Comparison of ENCODE assay signal across 21 cellular contexts in genomic region chr12:14452865-14453264, GRCh38.
DNase-seq lines count a peak whose midpoint lies in the region; ATAC-seq and TF ChIP-seq lines count a peak whose summit lies in the region.
"Had no signal": no experiment of that assay in that cellular context is flagged by ENCODE, and none has a peak within 500 bp of the region (broad histone marks: within the 10 kb centered on the region; RNA-seq: fewer than 3 reads in every experiment).

No MANE protein-coding gene starts in this region.

- peaks cover 77% of the 10 kb centered on the region for H3K79me2 ChIP-seq in GM23338 (replicated peaks; ENCODE audit: insufficient read depth)
- peaks cover 15% of the 10 kb centered on the region for H3K79me2 ChIP-seq in mammary epithelial cell (ENCODE audit: insufficient read depth, low read length)

- H3K9ac ChIP-seq in mammary epithelial cell (ENCODE audit: insufficient read depth, low read length) = no peak overlapping the region
- H3K9ac ChIP-seq: KMS-11 had no signal

- peaks cover 77 to 82% of the 10 kb centered on the region in 2 donors for H3K36me3 Mint-ChIP-seq in CD4-positive, alpha-beta memory T cell
- peaks cover 46% of the 10 kb centered on the region; the same call in 2 of the 3 replicates for H3K36me3 Mint-ChIP-seq in GM23338 (ENCODE audit: low read depth)
- H3K36me3 Mint-ChIP-seq in activated CD8-positive, alpha-beta T cell treated with anti-CD3 and anti-CD28 coated beads, Interleukin-2, amount 10 ng/mL, durations not matched to agents 7 days and 5 days (ENCODE audit: low read depth) = peaks cover 78% of the 10 kb centered on the region
- H3K36me3 Mint-ChIP-seq in mesothelial cell of epicardium = peaks cover 69% of the 10 kb centered on the region

- peak overlapping the region in 6 of 7 donors; percentile 69 to 89 (median 84) for H3K27ac Mint-ChIP-seq in CD4-positive, alpha-beta memory T cell
- H3K27ac Mint-ChIP-seq in GM23338 (no peak overlapping the region), mesothelial cell of epicardium (peak overlapping the region; percentile 3)
- H3K27ac Mint-ChIP-seq in activated CD8-positive, alpha-beta T cell treated with anti-CD3 and anti-CD28 coated beads, Interleukin-2, amount 10 ng/mL, durations not matched to agents 7 days and 5 days = peak overlapping the region; percentile 44

- no peak for ATAC-seq in GM23338
- ATAC-seq in activated CD8-positive, alpha-beta T cell treated with anti-CD3 and anti-CD28 coated beads, Interleukin-2, amount 10 ng/mL, durations not matched to agents 7 days and 5 days = no peak
- ATAC-seq: lower lobe of right lung had no signal

- H4K20me1 ChIP-seq in GM23338 (replicated peaks; ENCODE audit: insufficient read depth) (peaks cover 15% of the 10 kb centered on the region; the same call in 1 of the 2 replicates), mammary epithelial cell (ENCODE audit: insufficient read depth, low read length) (no peaks in the 10 kb centered on the region)

- H3K4me1 ChIP-seq in CD4-positive, alpha-beta memory T cell (ENCODE audit: insufficient read depth, low read length) = peaks cover 52% of the 10 kb centered on the region
- H3K4me1 ChIP-seq in GM23338 (ENCODE audit: insufficient read depth) (peaks cover 9% of the 10 kb centered on the region; the same call in 1 of the 2 replicates), mammary epithelial cell (ENCODE audit: insufficient read depth, low read length) (no peaks in the 10 kb centered on the region), sigmoid colon (peaks cover 0 to 3% (median 0%) of the 10 kb centered on the region in 4 donors)
- H3K4me1 ChIP-seq: prostate gland, testis had no signal

- in situ Hi-C loops in mammary epithelial cell (cut with MboI; ENCODE audit: low sequenced_read_pairs in 2 of 2) = no loop called here

- CTCF ChIA-PET in CD4-positive, alpha-beta memory T cell (lab: Charles Lee; ENCODE audit: partially characterized antibody) = interaction anchor here (0.9 to 5.3 kb wide), 5 partner anchors 28 to 214 kb away, joined by 3 to 44 read pairs (median 4); partner anchors contain the start of gene ATF7IP
- CTCF ChIA-PET in activated CD8-positive, alpha-beta T cell treated with anti-CD3 and anti-CD28 coated beads, Interleukin-2, amount 10 ng/mL, durations not matched to agents 7 days and 5 days (lab: Charles Lee) = interaction anchor here (0.7 to 5.4 kb wide), 16 partner anchors 10 to 286 kb away, joined by 3 to 72 read pairs (median 8); partner anchors contain the start of gene ATF7IP
- CTCF ChIA-PET in mammary epithelial cell (lab: Charles Lee; ENCODE audit: low non-redundant PET) = no interaction called here

- WGBS in mammary epithelial cell (ENCODE audit: low coverage, missing lambda C conversion rate) = 100% methylated on average over 1 of the region's 1 CpG
- WGBS in sigmoid colon, 2 donors = 92% methylated on average over 1 of the region's 1 CpG

- no peak for TF ChIP-seq EP300 in sigmoid colon (IDR thresholded peaks at IDR 0.05)

- no peak overlapping the region for H3K4me2 ChIP-seq in GM23338
- no peak overlapping the region for H3K4me2 ChIP-seq in mammary epithelial cell (ENCODE audit: insufficient read depth, low read depth, low read length)
- H3K4me2 ChIP-seq: KMS-11, smooth muscle cell had no signal

- dilution Hi-C loops in mammary epithelial cell (cut with HindIII; ENCODE audit: low sequenced_read_pairs) = no loop called here

- intact Hi-C loops in CD4-positive, alpha-beta memory T cell (cut with micrococcal nuclease) = no loop called here
- intact Hi-C loops in mammary epithelial cell (cut with micrococcal nuclease) = no loop called here
- intact Hi-C loops in sigmoid colon (cut with DNase I) = no loop called here

- DNase-seq in CD4-positive, alpha-beta memory T cell = no peak
- DNase-seq in GM23338 (ENCODE audit: low spot score) = no peak
- DNase-seq in activated CD8-positive, alpha-beta T cell treated with anti-CD3 and anti-CD28 coated beads, Interleukin-2, amount 10 ng/mL, durations not matched to agents 7 days and 5 days = no peak
- DNase-seq in mesothelial cell of epicardium (ENCODE audit: low spot score in 2 of 2, unreplicated experiment in 2 of 2) = no peak
- DNase-seq in mammary epithelial cell = no peak
- no peak for DNase-seq in sigmoid colon
- DNase-seq in NCI-H2171 treated with DMSO at 0.1 percent for 48 hours (lab: John Stamatoyannopoulos, UW) = no peak
- DNase-seq: activated CD4-positive, CD25-positive, alpha-beta regulatory T cell treated with anti-CD3 and anti-CD28 coated beads, Interleukin-2, amount 50 U/mL, for 72 hours; activated T-cell treated with anti-CD3 and anti-CD28 coated beads, Interleukin-2, amount 50 U/mL, for 48 hours; DMS 273 treated with DMSO at 0.1 percent for 48 hours; effector memory CD4-positive, alpha-beta T cell; lower lobe of right lung; NCI-H1105; NCI-H69; OCI-M1; SHP77 treated with DMSO at 0.1 percent for 48 hours; stimulated activated CD8-positive, alpha-beta memory T cell treated with anti-CD3 and anti-CD28 coated beads, Interleukin-4, amount 100 ng/mL, for 48 hours; testis had no signal

- TF ChIP-seq POLR2A in sigmoid colon (IDR thresholded peaks at IDR 0.05) = no peak

- no TSS peak for BruUV-seq in mammary epithelial cell (replicated peaks; lab: Mats Ljungman, UMichigan)

- H3K27ac ChIP-seq in CD4-positive, alpha-beta memory T cell (ENCODE audit: low read depth, low read length) = no peak overlapping the region
- H3K27ac ChIP-seq in GM23338 (ENCODE audit: low read depth) = peak overlapping the region; percentile 61
- no peak overlapping the region for H3K27ac ChIP-seq in mammary epithelial cell (ENCODE audit: insufficient read depth, low read depth, low read length)
- no peak overlapping the region for H3K27ac ChIP-seq in sigmoid colon
- H3K27ac ChIP-seq: KMS-11, lower lobe of right lung, prostate gland had no signal

- no peaks in the 10 kb centered on the region for H3K27me3 Mint-ChIP-seq in CD4-positive, alpha-beta memory T cell
- H3K27me3 Mint-ChIP-seq in GM23338 (ENCODE audit: insufficient read depth, low read depth, poor library complexity) (no peaks in the 10 kb centered on the region), mesothelial cell of epicardium (ENCODE audit: low read depth) (no peaks in the 10 kb centered on the region)
- H3K27me3 Mint-ChIP-seq in activated CD8-positive, alpha-beta T cell treated with anti-CD3 and anti-CD28 coated beads, Interleukin-2, amount 10 ng/mL, durations not matched to agents 7 days and 5 days (ENCODE audit: low read depth) = no peaks in the 10 kb centered on the region

- H3K9me3 Mint-ChIP-seq in CD4-positive, alpha-beta memory T cell = peaks cover 0 to 5% (median 2%) of the 10 kb centered on the region in 8 donors
- H3K9me3 Mint-ChIP-seq in GM23338 = no peaks in the 10 kb centered on the region
- peaks cover 3% of the 10 kb centered on the region for H3K9me3 Mint-ChIP-seq in activated CD8-positive, alpha-beta T cell treated with anti-CD3 and anti-CD28 coated beads, Interleukin-2, amount 10 ng/mL, durations not matched to agents 7 days and 5 days (ENCODE audit: insufficient read depth)
- H3K9me3 Mint-ChIP-seq in mesothelial cell of epicardium = peaks cover 11% of the 10 kb centered on the region

- H3K9me2 ChIP-seq in GM23338 (ENCODE audit: insufficient read depth) = no peaks in the 10 kb centered on the region

- H3K4me1 Mint-ChIP-seq in CD4-positive, alpha-beta memory T cell = peaks cover 50 to 78% (median 61%) of the 10 kb centered on the region in 4 donors
- H3K4me1 Mint-ChIP-seq in GM23338 (peaks cover 30% of the 10 kb centered on the region), mesothelial cell of epicardium (peaks cover 4% of the 10 kb centered on the region)
- peaks cover 44% of the 10 kb centered on the region for H3K4me1 Mint-ChIP-seq in activated CD8-positive, alpha-beta T cell treated with anti-CD3 and anti-CD28 coated beads, Interleukin-2, amount 10 ng/mL, durations not matched to agents 7 days and 5 days (ENCODE audit: low read depth)

- H3K36me3 ChIP-seq in CD4-positive, alpha-beta memory T cell (ENCODE audit: insufficient read depth, low read length) = peaks cover 45% of the 10 kb centered on the region
- peaks cover 29% of the 10 kb centered on the region for H3K36me3 ChIP-seq in GM23338 (ENCODE audit: insufficient read depth)
- H3K36me3 ChIP-seq in mammary epithelial cell (ENCODE audit: insufficient read depth, low read length) = peaks cover 6% of the 10 kb centered on the region
- H3K36me3 ChIP-seq in sigmoid colon = peaks cover 7 to 59% (median 11%) of the 10 kb centered on the region in 4 donors

- TF ChIP-seq CTCF in GM23338 (conservative IDR thresholded peaks at IDR 0.05; ENCODE audit: low read depth in 2 of 2) (no peak), mesothelial cell of epicardium (IDR thresholded peaks at IDR 0.05; ENCODE audit: unreplicated experiment) (no peak), mammary epithelial cell (conservative IDR thresholded peaks at IDR 0.05 in 1 of 2, IDR thresholded peaks at IDR 0.05 in 1 of 2; ENCODE audit: extremely low read depth in 1 of 2, insufficient read depth in 1 of 2, low read depth in 1 of 2, low read length in 2 of 2) (no peak), sigmoid colon (IDR thresholded peaks at IDR 0.05) (no peak)

- H3K4me3 Mint-ChIP-seq in CD4-positive, alpha-beta memory T cell = peak overlapping the region in 4 of 8 donors; percentile 12 to 68 (median 36)
- H3K4me3 Mint-ChIP-seq in GM23338 (no peak overlapping the region), mesothelial cell of epicardium (no peak overlapping the region)
- H3K4me3 Mint-ChIP-seq in activated CD8-positive, alpha-beta T cell treated with anti-CD3 and anti-CD28 coated beads, Interleukin-2, amount 10 ng/mL, durations not matched to agents 7 days and 5 days = no peak overlapping the region

- H3K27me3 ChIP-seq in CD4-positive, alpha-beta memory T cell (ENCODE audit: insufficient read depth, low read length) = no peaks in the 10 kb centered on the region
- H3K27me3 ChIP-seq in GM23338 (ENCODE audit: insufficient read depth) (no peaks in the 10 kb centered on the region), mammary epithelial cell (ENCODE audit: insufficient read depth, low read length) (no peaks in the 10 kb centered on the region), sigmoid colon (no peaks in the 10 kb centered on the region)
- H3K27me3 ChIP-seq: testis had no signal

- no peaks in the 10 kb centered on the region for H3K9me3 ChIP-seq in CD4-positive, alpha-beta memory T cell (ENCODE audit: control insufficient read depth in 1 of 2, low read length in 2 of 2)
- H3K9me3 ChIP-seq in mammary epithelial cell (replicated peaks; ENCODE audit: insufficient read depth, low read length) (no peaks in the 10 kb centered on the region), sigmoid colon (no peaks in the 10 kb centered on the region)
- H3K9me3 ChIP-seq: lower lobe of right lung, prostate gland, testis had no signal

- H2AFZ ChIP-seq in GM23338 = no peak overlapping the region
- no peak overlapping the region for H2AFZ ChIP-seq in mammary epithelial cell (ENCODE audit: low read depth, low read length)

- H3F3A ChIP-seq in GM23338 (replicated peaks; ENCODE audit: low read depth) = no peaks in the 10 kb centered on the region

- no peak overlapping the region for H3K4me3 ChIP-seq in CD4-positive, alpha-beta memory T cell (ENCODE audit: low read length in 2 of 2)
- H3K4me3 ChIP-seq in GM23338 = no peak overlapping the region
- H3K4me3 ChIP-seq in mammary epithelial cell (replicated peaks in 1 of 3; ENCODE audit: insufficient read depth in 1 of 3, low read depth in 2 of 3, low read length in 3 of 3) = no peak overlapping the region
- H3K4me3 ChIP-seq in sigmoid colon = no peak overlapping the region
- H3K4me3 ChIP-seq: lower lobe of right lung, prostate gland, smooth muscle cell, testis had no signal

- POLR2A ChIA-PET in CD4-positive, alpha-beta memory T cell (lab: Charles Lee; ENCODE audit: partially characterized antibody) = interaction anchor here (1.2 to 2.5 kb wide), 4 partner anchors 10 to 195 kb away, joined by 3 to 12 read pairs (median 8); partner anchors contain the start of gene ATF7IP
- POLR2A ChIA-PET in activated CD8-positive, alpha-beta T cell treated with anti-CD3 and anti-CD28 coated beads, Interleukin-2, amount 10 ng/mL, durations not matched to agents 7 days and 5 days (lab: Charles Lee) = interaction anchor here (0.7 to 2.3 kb wide), 3 partner anchors 11 to 199 kb away, joined by 5 to 14 read pairs (median 7); partner anchors contain the start of gene ATF7IP
